ENCODE assay signal across 19 cellular contexts in genomic region chr5:125483609-125484008, GRCh38.
A peak's percentile ranks its signal among the peaks of the same experiment; 100 is the strongest.
DNase-seq lines count a peak whose midpoint lies in the region; FAIRE-seq and TF ChIP-seq lines count a peak whose summit lies in the region.
"Had no signal": no experiment of that assay in that cellular context is flagged by ENCODE, and none has a peak within 500 bp of the region (broad histone marks: within the 10 kb centered on the region; RNA-seq: fewer than 3 reads in every experiment).

No MANE protein-coding gene starts in this region.

- H2AFZ ChIP-seq in keratinocyte (ENCODE audit: control insufficient read depth, low read length) (no peak overlapping the region), smooth muscle cell (ENCODE audit: low read depth) (no peak overlapping the region)

- no peaks in the 10 kb centered on the region for H3K9me1 ChIP-seq in keratinocyte (ENCODE audit: control insufficient read depth, extremely low read depth, insufficient read depth, low read length)

- no peak overlapping the region for H3K4me2 ChIP-seq in keratinocyte (ENCODE audit: control insufficient read depth, extremely low read depth, insufficient read depth, low read depth, low read length)
- peak overlapping the region; percentile 65 for H3K4me2 ChIP-seq in smooth muscle cell

- H3K36me3 Mint-ChIP-seq in CD8-positive, alpha-beta memory T cell: no peaks in the 10 kb centered on the region
- H3K36me3 Mint-ChIP-seq: CD4-positive, CD25-positive, alpha-beta regulatory T cell had no signal

- intact Hi-C loops in ascending aorta (cut with DNase I): loop anchor here (2.0 to 10.0 kb wide), 4 partner anchors 73 to 969 kb away; no protein-coding TSS in a partner anchor

- no peaks in the 10 kb centered on the region for H3K27me3 Mint-ChIP-seq in CD8-positive, alpha-beta memory T cell
- H3K27me3 Mint-ChIP-seq: CD4-positive, CD25-positive, alpha-beta regulatory T cell; stimulated activated naive CD8-positive, alpha-beta T cell treated with anti-CD3 and anti-CD28 coated beads, Interleukin-15, amount 100 ng/mL, for 72 hours had no signal

- H3K9ac ChIP-seq in keratinocyte (ENCODE audit: control insufficient read depth, extremely low read depth, insufficient read depth, low read length): no peak overlapping the region
- no peak overlapping the region for H3K9ac ChIP-seq in smooth muscle cell (ENCODE audit: low read depth)

- no peaks in the 10 kb centered on the region for H3K4me1 Mint-ChIP-seq in CD8-positive, alpha-beta memory T cell
- H3K4me1 Mint-ChIP-seq: CD4-positive, CD25-positive, alpha-beta regulatory T cell; stimulated activated naive CD8-positive, alpha-beta T cell treated with anti-CD3 and anti-CD28 coated beads, Interleukin-15, amount 100 ng/mL, for 72 hours had no signal

- H3K4me1 ChIP-seq in ascending aorta (peaks cover 7 to 9% of the 10 kb centered on the region in 2 donors), keratinocyte (ENCODE audit: control insufficient read depth, extremely low read depth, insufficient read depth, low read length) (peaks cover 36% of the 10 kb centered on the region), smooth muscle cell (ENCODE audit: low read depth) (peaks cover 55% of the 10 kb centered on the region)
- no peaks in the 10 kb centered on the region for H3K4me1 ChIP-seq in CD8-positive, alpha-beta memory T cell (ENCODE audit: insufficient read depth, low read length)
- no peaks in the 10 kb centered on the region for H3K4me1 ChIP-seq in effector memory CD4-positive, alpha-beta T cell (ENCODE audit: control insufficient read depth, insufficient read depth, low read length, poor library complexity, severe bottlenecking)

- peak overlapping the region; percentile 76 to 90 for H3K27ac ChIP-seq in ascending aorta
- H3K27ac ChIP-seq in keratinocyte (ENCODE audit: control insufficient read depth, insufficient read depth, low read length): peak overlapping the region; percentile 39
- peak overlapping the region; percentile 89 for H3K27ac ChIP-seq in smooth muscle cell (ENCODE audit: low read depth)
- H3K27ac ChIP-seq in CD8-positive, alpha-beta memory T cell (ENCODE audit: low read depth, low read length): no peak overlapping the region
- no peak overlapping the region for H3K27ac ChIP-seq in effector memory CD4-positive, alpha-beta T cell (ENCODE audit: insufficient read depth, low read length, poor library complexity, severe bottlenecking)
- H3K27ac ChIP-seq: ovary had no signal

- peak; percentile 23 for DNase-seq in DMS53 treated with DMSO at 0.1 percent for 48 hours (lab: John Stamatoyannopoulos, UW; ENCODE audit: unreplicated experiment)
- no peak for DNase-seq in ascending aorta (ENCODE audit: low spot score in 2 of 2)
- no peak for DNase-seq in keratinocyte (ENCODE audit: low read depth, low spot score)
- no peak for DNase-seq in smooth muscle cell (lab: John Stamatoyannopoulos, UW; ENCODE audit: unreplicated experiment)
- no peak for DNase-seq in NCI-H526 (lab: John Stamatoyannopoulos, UW)
- DNase-seq in CD8-positive, alpha-beta memory T cell: no peak
- DNase-seq in effector memory CD4-positive, alpha-beta T cell: no peak
- DNase-seq in GM19240 (ENCODE audit: insufficient read length, low spot score): no peak
- DNase-seq: activated naive CD4-positive, alpha-beta T cell treated with anti-CD3 and anti-CD28 coated beads, Interleukin-2, amount 50 U/mL, for 16 hours; activated T-cell treated with anti-CD3 and anti-CD28 coated beads, Interleukin-2, amount 50 U/mL, for 48 hours; CD4-positive, CD25-positive, alpha-beta regulatory T cell; H9; mucosa of descending colon; NCI-H1105 treated with DMSO at 0.1 percent for 48 hours; NCI-H2171 treated with DMSO at 0.1 percent for 48 hours; stimulated activated CD4-positive, alpha-beta T cell treated with anti-CD3 and anti-CD28 coated beads, Interleukin-4, amount 100 ng/mL, for 1 hour; stimulated activated naive CD8-positive, alpha-beta T cell treated with anti-CD3 and anti-CD28 coated beads, Interleukin-15, amount 100 ng/mL, for 72 hours had no signal

- CTCF ChIA-PET in CD8-positive, alpha-beta memory T cell (lab: Charles Lee): no interaction called here

- POLR2A ChIA-PET in CD8-positive, alpha-beta memory T cell (lab: Charles Lee): no interaction called here

- H3F3A ChIP-seq in smooth muscle cell (ENCODE audit: low read depth): peaks cover 13% of the 10 kb centered on the region

- H3K9me3 ChIP-seq in ascending aorta (no peaks in the 10 kb centered on the region), keratinocyte (ENCODE audit: control insufficient read depth, low read depth, low read length) (no peaks in the 10 kb centered on the region), smooth muscle cell (replicated peaks; ENCODE audit: low read depth) (no peaks in the 10 kb centered on the region)
- H3K9me3 ChIP-seq in CD8-positive, alpha-beta memory T cell (ENCODE audit: low read length): no peaks in the 10 kb centered on the region
- no peaks in the 10 kb centered on the region for H3K9me3 ChIP-seq in effector memory CD4-positive, alpha-beta T cell (ENCODE audit: control insufficient read depth, low read length)
- H3K9me3 ChIP-seq: mucosa of descending colon, ovary had no signal

- WGBS in smooth muscle cell (ENCODE audit: low lambda C conversion rate): 100% methylated on average over 1 of the region's 1 CpG

- H3K36me3 ChIP-seq in ascending aorta (no peaks in the 10 kb centered on the region), keratinocyte (ENCODE audit: control insufficient read depth in 2 of 2, extremely low read depth in 1 of 2, insufficient read depth in 2 of 2, low read length in 2 of 2) (no peaks in the 10 kb centered on the region), smooth muscle cell (ENCODE audit: low read depth) (no peaks in the 10 kb centered on the region)
- no peaks in the 10 kb centered on the region for H3K36me3 ChIP-seq in CD8-positive, alpha-beta memory T cell (ENCODE audit: insufficient read depth, low read length)
- no peaks in the 10 kb centered on the region for H3K36me3 ChIP-seq in effector memory CD4-positive, alpha-beta T cell (ENCODE audit: control insufficient read depth, insufficient read depth, low read length)
- H3K36me3 ChIP-seq: ovary had no signal

- H3K4me3 ChIP-seq in ascending aorta (no peak overlapping the region), keratinocyte (ENCODE audit: control insufficient read depth in 2 of 3, extremely low read depth in 1 of 3, insufficient read depth in 2 of 3, low read depth in 1 of 3, low read length in 3 of 3) (peak overlapping the region in 1 of 3 experiments; percentile 4), smooth muscle cell (no peak overlapping the region)
- no peak overlapping the region for H3K4me3 ChIP-seq in CD8-positive, alpha-beta memory T cell (ENCODE audit: low read length)
- no peak overlapping the region for H3K4me3 ChIP-seq in effector memory CD4-positive, alpha-beta T cell (ENCODE audit: insufficient read depth, low read depth, low read length, poor library complexity, severe bottlenecking)
- H3K4me3 ChIP-seq: mucosa of descending colon, ovary had no signal

- no peak overlapping the region for H3K27ac Mint-ChIP-seq in CD8-positive, alpha-beta memory T cell
- H3K27ac Mint-ChIP-seq: CD4-positive, CD25-positive, alpha-beta regulatory T cell; H9; stimulated activated naive CD8-positive, alpha-beta T cell treated with anti-CD3 and anti-CD28 coated beads, Interleukin-15, amount 100 ng/mL, for 72 hours had no signal

- H3K9me3 Mint-ChIP-seq in CD8-positive, alpha-beta memory T cell: peaks cover 2 to 32% (median 11%) of the 10 kb centered on the region in 5 donors
- H3K9me3 Mint-ChIP-seq: stimulated activated naive CD8-positive, alpha-beta T cell treated with anti-CD3 and anti-CD28 coated beads, Interleukin-15, amount 100 ng/mL, for 72 hours had no signal

- TF ChIP-seq CTCF in ascending aorta (IDR thresholded peaks at IDR 0.05): no peak
- no peak for TF ChIP-seq CTCF in keratinocyte (optimal IDR thresholded peaks at IDR 0.05 in 1 of 3, IDR thresholded peaks at IDR 0.05 in 1 of 3, conservative IDR thresholded peaks at IDR 0.05 in 1 of 3; ENCODE audit: extremely low read depth in 1 of 3, insufficient read depth in 2 of 3, low read length in 3 of 3)
- no peak for TF ChIP-seq CTCF in smooth muscle cell (IDR thresholded peaks at IDR 0.05; ENCODE audit: borderline replicate concordance, insufficient read depth, poor library complexity, severe bottlenecking)

- H3K27me3 ChIP-seq in ascending aorta: no peaks in the 10 kb centered on the region
- H3K27me3 ChIP-seq in keratinocyte (ENCODE audit: control insufficient read depth, extremely low read depth, insufficient read depth, low read length): no peaks in the 10 kb centered on the region
- no peaks in the 10 kb centered on the region for H3K27me3 ChIP-seq in smooth muscle cell (ENCODE audit: low read depth)
- H3K27me3 ChIP-seq in CD8-positive, alpha-beta memory T cell (ENCODE audit: insufficient read depth, low read length, poor library complexity, severe bottlenecking): no peaks in the 10 kb centered on the region
- H3K27me3 ChIP-seq in effector memory CD4-positive, alpha-beta T cell (replicated peaks; ENCODE audit: control insufficient read depth, insufficient read depth, low read length, poor library complexity, severe bottlenecking): no peaks in the 10 kb centered on the region
- H3K27me3 ChIP-seq: ovary had no signal

- no peaks in the 10 kb centered on the region for H3K79me2 ChIP-seq in keratinocyte (ENCODE audit: control insufficient read depth, insufficient read depth, low read length)
- no peaks in the 10 kb centered on the region for H3K79me2 ChIP-seq in smooth muscle cell (ENCODE audit: low read depth)

- H4K20me1 ChIP-seq in keratinocyte (ENCODE audit: control insufficient read depth, extremely low read depth, insufficient read depth, low read length): no peaks in the 10 kb centered on the region
- H4K20me1 ChIP-seq in smooth muscle cell (ENCODE audit: low read depth): no peaks in the 10 kb centered on the region

- H3K4me3 Mint-ChIP-seq in CD8-positive, alpha-beta memory T cell: no peak overlapping the region
- H3K4me3 Mint-ChIP-seq: CD4-positive, CD25-positive, alpha-beta regulatory T cell; H9; stimulated activated naive CD8-positive, alpha-beta T cell treated with anti-CD3 and anti-CD28 coated beads, Interleukin-15, amount 100 ng/mL, for 72 hours had no signal

- dilution Hi-C loops in keratinocyte (cut with MboI; ENCODE audit: extremely low pct_ligation_motif_present, low sequenced_read_pairs): no loop called here

- no peak for FAIRE-seq in keratinocyte (lab: Jason Lieb, UNC)
- FAIRE-seq: GM12892 had no signal

Comparison
In these comparisons a context has a peak if more than half of its experiments do, and no peak if none do; other contexts are left out.
1. H3K27ac ChIP-seq: peak in ascending aorta (2 of 2), keratinocyte (single experiment) and smooth muscle cell (single experiment); none in CD8-positive, alpha-beta memory T cell (single experiment) and effector memory CD4-positive, alpha-beta T cell (single experiment).